ENCODE assay signal across 8 cellular contexts in the genomic region with DNA sequence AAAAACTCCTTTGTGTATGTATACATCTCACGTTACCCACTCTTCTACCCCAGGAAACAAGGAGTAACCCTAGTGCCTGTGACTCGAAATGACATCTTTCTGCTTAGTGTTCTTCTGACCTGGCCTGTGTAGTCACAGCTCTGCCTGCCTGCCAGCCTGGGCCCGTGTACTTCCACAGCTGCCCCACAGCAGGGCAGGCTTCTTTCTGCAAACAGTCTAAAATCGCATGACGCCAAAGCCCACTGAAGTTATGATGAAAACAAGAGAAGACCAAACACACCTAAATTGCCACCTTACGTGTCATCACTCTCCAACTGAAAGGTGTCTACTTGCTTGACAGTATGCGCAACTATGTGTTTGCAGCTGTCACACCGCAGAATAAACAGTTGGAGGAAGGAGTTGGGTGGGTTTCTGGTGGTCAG. TPM values are rescaled to one million over a fixed set of nuclear protein-coding genes. Genes with fewer than 3 reads are reported as not detected.
A peak's percentile ranks its signal among the peaks of the same experiment; 100 is the strongest.
DNase-seq lines count a peak whose midpoint lies in the region; TF ChIP-seq lines count a peak whose summit lies in the region.

No MANE protein-coding gene starts in this region.

- H3K79me2 ChIP-seq in SU-DHL-6 (ENCODE audit: insufficient read depth, low read length) = no peaks in the 10 kb centered on the region

- intact Hi-C loops in CD4-positive, alpha-beta memory T cell (cut with micrococcal nuclease) = no loop called here

- no peak overlapping the region for H3K9ac ChIP-seq in SU-DHL-6 (ENCODE audit: low read length)

- CTCF ChIA-PET in CD4-positive, alpha-beta memory T cell (lab: Charles Lee; ENCODE audit: partially characterized antibody) = no interaction called here

- H3K36me3 ChIP-seq in CD4-positive, alpha-beta memory T cell (ENCODE audit: insufficient read depth, low read length) = no peaks in the 10 kb centered on the region
- H3K36me3 ChIP-seq in SU-DHL-6 (ENCODE audit: low read length) = no peaks in the 10 kb centered on the region
- H3K36me3 ChIP-seq in muscle layer of duodenum (ENCODE audit: control insufficient read depth in 1 of 2, insufficient read depth in 2 of 2, low read length in 2 of 2) = no peaks in the 10 kb centered on the region

- no peak overlapping the region for H3K27ac ChIP-seq in CD4-positive, alpha-beta memory T cell (ENCODE audit: low read depth, low read length)
- no peak overlapping the region for H3K27ac ChIP-seq in SU-DHL-6 (ENCODE audit: low read depth, low read length)
- H3K27ac ChIP-seq in muscle layer of duodenum (ENCODE audit: low read length) = peak overlapping the region; percentile 52

- H3K27me3 Mint-ChIP-seq in CD4-positive, alpha-beta memory T cell = peaks cover 34 to 35% of the 10 kb centered on the region in 2 donors
- peaks cover 46% of the 10 kb centered on the region for H3K27me3 Mint-ChIP-seq in IgD-negative memory B cell

- peaks cover 8% of the 10 kb centered on the region for H3K27me3 ChIP-seq in CD4-positive, alpha-beta memory T cell (ENCODE audit: insufficient read depth, low read length)
- H3K27me3 ChIP-seq in SU-DHL-6 (ENCODE audit: low read length) (no peaks in the 10 kb centered on the region), muscle layer of duodenum (ENCODE audit: low read depth, low read length) (no peaks in the 10 kb centered on the region)

- H3K4me3 Mint-ChIP-seq in CD4-positive, alpha-beta memory T cell = peak overlapping the region; percentile 81 to 91 (median 84)
- H3K4me3 Mint-ChIP-seq in IgD-negative memory B cell = peak overlapping the region; percentile 61 to 92 (median 72)

- no peak overlapping the region for H3K4me3 ChIP-seq in CD4-positive, alpha-beta memory T cell (ENCODE audit: low read length in 2 of 2)
- no peak overlapping the region for H3K4me3 ChIP-seq in SU-DHL-6 (ENCODE audit: insufficient read depth, low read length, poor library complexity, severe bottlenecking)
- peak overlapping the region; percentile 71 to 89 for H3K4me3 ChIP-seq in muscle layer of duodenum (ENCODE audit: low read depth in 1 of 2, low read length in 2 of 2)

- peaks cover 16 to 42% (median 30%) of the 10 kb centered on the region in 4 donors for H3K4me1 Mint-ChIP-seq in CD4-positive, alpha-beta memory T cell
- peaks cover 14 to 29% (median 15%) of the 10 kb centered on the region in 3 donors for H3K4me1 Mint-ChIP-seq in IgD-negative memory B cell

- peaks cover 33% of the 10 kb centered on the region for H3K4me1 ChIP-seq in CD4-positive, alpha-beta memory T cell (ENCODE audit: insufficient read depth, low read length)
- peaks cover 0 to 12% of the 10 kb centered on the region in 2 donors for H3K4me1 ChIP-seq in muscle layer of duodenum (ENCODE audit: control insufficient read depth in 1 of 2, insufficient read depth in 2 of 2, low read length in 2 of 2)

- POLR2A ChIA-PET in CD4-positive, alpha-beta memory T cell (lab: Charles Lee; ENCODE audit: partially characterized antibody) = no interaction called here

- DNase-seq in CD4-positive, alpha-beta memory T cell = peak in 3 of 5 donors; percentile 4 to 7 (median 6)
- DNase-seq in fibroblast of gingiva (ENCODE audit: low read depth) = peak; percentile 43
- DNase-seq in OCI-M2 (lab: John Stamatoyannopoulos, UW; ENCODE audit: unreplicated experiment) = no peak
- no peak for DNase-seq in DMS153 (lab: John Stamatoyannopoulos, UW)
- no peak for DNase-seq in stimulated activated CD4-positive, alpha-beta T cell treated with anti-CD3 and anti-CD28 coated beads, Interleukin-2, amount 100 ng/mL, for 24 hours

- H3K9me2 ChIP-seq in SU-DHL-6 (replicated peaks; ENCODE audit: insufficient read depth, low read length) = no peaks in the 10 kb centered on the region

- H3K9me3 Mint-ChIP-seq in CD4-positive, alpha-beta memory T cell = peaks cover 0 to 4% (median 0%) of the 10 kb centered on the region in 8 donors
- H3K9me3 Mint-ChIP-seq in IgD-negative memory B cell = no peaks in the 10 kb centered on the region

- TF ChIP-seq CTCF in SU-DHL-6 (IDR thresholded peaks at IDR 0.05; ENCODE audit: insufficient read depth, low read length, poor library complexity, severe bottlenecking) = no peak

- no peaks in the 10 kb centered on the region for H3F3A ChIP-seq in SU-DHL-6 (ENCODE audit: insufficient read depth)

- H3K27ac Mint-ChIP-seq in CD4-positive, alpha-beta memory T cell = peak overlapping the region in 1 of 7 donors; percentile 2
- peak overlapping the region in 1 of 3 donors; percentile 78 for H3K27ac Mint-ChIP-seq in IgD-negative memory B cell

- H2AFZ ChIP-seq in SU-DHL-6 (ENCODE audit: low read depth, low read length, severe bottlenecking) = no peak overlapping the region

- H3K36me3 Mint-ChIP-seq in CD4-positive, alpha-beta memory T cell = no peaks in the 10 kb centered on the region
- peaks cover 2% of the 10 kb centered on the region for H3K36me3 Mint-ChIP-seq in IgD-negative memory B cell

- H3K9me3 ChIP-seq in CD4-positive, alpha-beta memory T cell (ENCODE audit: control insufficient read depth in 1 of 2, low read length in 2 of 2) = no peaks in the 10 kb centered on the region
- H3K9me3 ChIP-seq in SU-DHL-6 (ENCODE audit: insufficient read depth, low read length) (no peaks in the 10 kb centered on the region), muscle layer of duodenum (ENCODE audit: control insufficient read depth in 1 of 2, low read length in 2 of 2) (no peaks in the 10 kb centered on the region)

- no peaks in the 10 kb centered on the region for H4K20me1 ChIP-seq in SU-DHL-6 (ENCODE audit: low read depth, low read length)

- H3K4me2 ChIP-seq in SU-DHL-6 (ENCODE audit: low read depth, low read length, poor library complexity, severe bottlenecking) = peak overlapping the region; percentile 48

RNA-seq across cellular contexts. Expression of a gene that starts 1.5 kb away (rescaled TPM):
- under 1 TPM; 0.28 to 0.52 TPM for total RNA-seq in CD4-positive, alpha-beta memory T cell
- 1 to 10 TPM in 1 of 2 donors, not detected in 1; 1.1 TPM for polyA plus RNA-seq in CD4-positive, alpha-beta memory T cell
- not detected for polyA plus RNA-seq in IgD-negative memory B cell

Comparison
In these comparisons a context has a peak if more than half of its experiments do, and no peak if none do; other contexts are left out.
1. DNase-seq: peak in CD4-positive, alpha-beta memory T cell (3 of 5) and fibroblast of gingiva (single experiment); none in OCI-M2 (single experiment), DMS153 (single experiment) and stimulated activated CD4-positive, alpha-beta T cell treated with anti-CD3 and anti-CD28 coated beads, Interleukin-2, amount 100 ng/mL, for 24 hours (0 of 2).
2. H3K4me3 ChIP-seq: peak in muscle layer of duodenum (2 of 2); none in CD4-positive, alpha-beta memory T cell (0 of 2) and SU-DHL-6 (single experiment).